Comparison of ENCODE assay signal across 1 cellular context in the genomic region with DNA sequence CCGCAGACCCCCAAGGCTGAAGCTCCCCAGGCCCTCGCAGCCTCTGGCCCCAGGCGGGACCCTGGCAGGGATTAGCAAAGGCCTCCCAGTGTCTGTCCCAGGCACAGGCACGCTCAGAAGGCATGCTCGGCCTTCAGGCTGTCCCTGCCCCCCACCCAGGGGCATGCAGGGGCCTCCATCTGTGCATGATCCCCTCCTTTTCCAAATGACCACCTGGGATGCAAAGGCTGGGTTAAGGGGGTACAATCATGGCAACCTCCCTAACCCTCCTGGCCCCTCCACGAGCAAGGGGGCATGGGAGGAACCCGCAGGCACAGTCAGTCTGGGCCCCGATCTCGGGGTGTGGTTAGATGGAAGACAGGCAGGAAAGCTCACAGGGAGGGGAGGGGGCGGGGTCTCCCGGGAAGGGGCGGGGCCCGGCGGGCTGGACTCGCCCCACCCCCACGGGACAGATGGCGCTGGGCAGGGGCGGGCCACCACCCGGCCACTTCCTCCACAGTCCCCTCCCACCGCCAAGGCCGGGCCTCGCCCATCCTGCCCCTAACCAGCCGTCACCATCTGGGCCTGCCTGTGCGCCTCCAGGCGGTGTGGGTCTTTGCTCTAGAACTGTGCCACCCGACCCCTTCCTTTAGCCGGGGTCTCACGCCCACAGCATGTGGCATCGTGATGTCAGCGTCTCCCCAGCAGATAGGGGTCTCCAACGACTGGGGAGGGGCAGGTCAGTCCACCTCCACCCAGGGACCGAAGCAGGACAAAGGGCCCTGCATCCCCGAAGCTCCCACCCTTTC.
TF ChIP-seq lines count a peak whose summit lies in the region.

No MANE protein-coding gene starts in this region.

TF ChIP-seq in HEK293, 187 proteins besides CTCF, POLR2A, EP300 and RAD21 (continued from another document and continues in another):
- TF ChIP-seq ZBTB6 (tag by site-specific recombination; IDR thresholded peaks at IDR 0.05) (no peak), BCL11B (tag by site-specific recombination; IDR thresholded peaks at IDR 0.05; ENCODE audit: low read depth) (no peak), ZNF571 (tag by site-specific recombination; IDR thresholded peaks at IDR 0.05) (no peak), ZNF18 (tag by site-specific recombination; IDR thresholded peaks at IDR 0.05) (no peak), ZBTB49 (tag by site-specific recombination; IDR thresholded peaks at IDR 0.05; ENCODE audit: low read depth) (no peak), ZNF658 (tag by site-specific recombination; IDR thresholded peaks at IDR 0.05) (no peak), ZNF654 (tag by site-specific recombination; IDR thresholded peaks at IDR 0.05; ENCODE audit: low read depth) (no peak), IKZF3 (tag by site-specific recombination; IDR thresholded peaks at IDR 0.05) (no peak), ZNF394 (tag by site-specific recombination; IDR thresholded peaks at IDR 0.05; ENCODE audit: borderline replicate concordance) (no peak), KLF8 (tag by site-specific recombination; IDR thresholded peaks at IDR 0.05) (peak; percentile 83; the same call in 1 of the 2 replicates), ZNF561 (tag by site-specific recombination; IDR thresholded peaks at IDR 0.05; ENCODE audit: borderline replicate concordance) (no peak), PBX3 (CRISPR knock-in tag; IDR thresholded peaks at IDR 0.05) (no peak), OSR2 (tag by site-specific recombination; IDR thresholded peaks at IDR 0.05) (no peak), ZNF404 (tag by site-specific recombination; IDR thresholded peaks at IDR 0.05) (no peak), ZSCAN23 (tag by site-specific recombination; IDR thresholded peaks at IDR 0.05) (no peak), ZNF449 (tag by site-specific recombination; IDR thresholded peaks at IDR 0.05) (no peak), ZBTB7A (tag by site-specific recombination; IDR thresholded peaks at IDR 0.05; ENCODE audit: low read depth) (peak; percentile 74), MYNN (tag by site-specific recombination; IDR thresholded peaks at IDR 0.05; ENCODE audit: borderline replicate concordance) (no peak), ZNF747 (tag by site-specific recombination; IDR thresholded peaks at IDR 0.05) (no peak), ZBTB17 (tag by site-specific recombination; IDR thresholded peaks at IDR 0.05) (peak; percentile 74), TRIM28 (IDR thresholded peaks at IDR 0.05; ENCODE audit: borderline replicate concordance, low read length) (no peak), ZNF335 (tag by site-specific recombination; conservative IDR thresholded peaks at IDR 0.05) (peak; percentile 27; the same call in 1 of the 2 replicates), ZBTB20 (tag by site-specific recombination; IDR thresholded peaks at IDR 0.05) (peak; percentile 28; the same call in 1 of the 2 replicates), PRDM2 (tag by site-specific recombination; IDR thresholded peaks at IDR 0.05; ENCODE audit: borderline replicate concordance) (no peak)
- TF ChIP-seq, protein P1, sequence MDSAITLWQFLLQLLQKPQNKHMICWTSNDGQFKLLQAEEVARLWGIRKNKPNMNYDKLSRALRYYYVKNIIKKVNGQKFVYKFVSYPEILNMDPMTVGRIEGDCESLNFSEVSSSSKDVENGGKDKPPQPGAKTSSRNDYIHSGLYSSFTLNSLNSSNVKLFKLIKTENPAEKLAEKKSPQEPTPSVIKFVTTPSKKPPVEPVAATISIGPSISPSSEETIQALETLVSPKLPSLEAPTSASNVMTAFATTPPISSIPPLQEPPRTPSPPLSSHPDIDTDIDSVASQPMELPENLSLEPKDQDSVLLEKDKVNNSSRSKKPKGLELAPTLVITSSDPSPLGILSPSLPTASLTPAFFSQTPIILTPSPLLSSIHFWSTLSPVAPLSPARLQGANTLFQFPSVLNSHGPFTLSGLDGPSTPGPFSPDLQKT (IDR thresholded peaks at IDR 0.05; ENCODE audit: borderline replicate concordance, low read depth, low read length), result no peak
- TF ChIP-seq, protein P2, sequence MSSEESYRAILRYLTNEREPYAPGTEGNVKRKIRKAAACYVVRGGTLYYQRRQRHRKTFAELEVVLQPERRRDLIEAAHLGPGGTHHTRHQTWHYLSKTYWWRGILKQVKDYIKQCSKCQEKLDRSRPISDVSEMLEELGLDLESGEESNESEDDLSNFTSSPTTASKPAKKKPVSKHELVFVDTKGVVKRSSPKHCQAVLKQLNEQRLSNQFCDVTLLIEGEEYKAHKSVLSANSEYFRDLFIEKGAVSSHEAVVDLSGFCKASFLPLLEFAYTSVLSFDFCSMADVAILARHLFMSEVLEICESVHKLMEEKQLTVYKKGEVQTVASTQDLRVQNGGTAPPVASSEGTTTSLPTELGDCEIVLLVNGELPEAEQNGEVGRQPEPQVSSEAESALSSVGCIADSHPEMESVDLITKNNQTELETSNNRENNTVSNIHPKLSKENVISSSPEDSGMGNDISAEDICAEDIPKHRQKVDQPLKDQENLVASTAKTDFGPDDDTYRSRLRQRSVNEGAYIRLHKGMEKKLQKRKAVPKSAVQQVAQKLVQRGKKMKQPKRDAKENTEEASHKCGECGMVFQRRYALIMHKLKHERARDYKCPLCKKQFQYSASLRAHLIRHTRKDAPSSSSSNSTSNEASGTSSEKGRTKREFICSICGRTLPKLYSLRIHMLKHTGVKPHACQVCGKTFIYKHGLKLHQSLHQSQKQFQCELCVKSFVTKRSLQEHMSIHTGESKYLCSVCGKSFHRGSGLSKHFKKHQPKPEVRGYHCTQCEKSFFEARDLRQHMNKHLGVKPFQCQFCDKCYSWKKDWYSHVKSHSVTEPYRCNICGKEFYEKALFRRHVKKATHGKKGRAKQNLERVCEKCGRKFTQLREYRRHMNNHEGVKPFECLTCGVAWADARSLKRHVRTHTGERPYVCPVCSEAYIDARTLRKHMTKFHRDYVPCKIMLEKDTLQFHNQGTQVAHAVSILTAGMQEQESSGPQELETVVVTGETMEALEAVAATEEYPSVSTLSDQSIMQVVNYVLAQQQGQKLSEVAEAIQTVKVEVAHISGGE (tag by site-specific recombination; conservative IDR thresholded peaks at IDR 0.05; ENCODE audit: low read depth), result no peak
- TF ChIP-seq, protein P3, sequence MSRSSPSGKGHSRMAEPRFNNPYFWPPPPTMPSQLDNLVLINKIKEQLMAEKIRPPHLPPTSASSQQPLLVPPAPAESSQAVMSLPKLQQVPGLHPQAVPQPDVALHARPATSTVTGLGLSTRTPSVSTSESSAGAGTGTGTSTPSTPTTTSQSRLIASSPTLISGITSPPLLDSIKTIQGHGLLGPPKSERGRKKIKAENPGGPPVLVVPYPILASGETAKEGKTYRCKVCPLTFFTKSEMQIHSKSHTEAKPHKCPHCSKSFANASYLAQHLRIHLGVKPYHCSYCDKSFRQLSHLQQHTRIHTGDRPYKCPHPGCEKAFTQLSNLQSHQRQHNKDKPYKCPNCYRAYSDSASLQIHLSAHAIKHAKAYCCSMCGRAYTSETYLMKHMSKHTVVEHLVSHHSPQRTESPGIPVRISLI (tag by site-specific recombination; IDR thresholded peaks at IDR 0.05), result no peak
- TF ChIP-seq, protein P4, sequence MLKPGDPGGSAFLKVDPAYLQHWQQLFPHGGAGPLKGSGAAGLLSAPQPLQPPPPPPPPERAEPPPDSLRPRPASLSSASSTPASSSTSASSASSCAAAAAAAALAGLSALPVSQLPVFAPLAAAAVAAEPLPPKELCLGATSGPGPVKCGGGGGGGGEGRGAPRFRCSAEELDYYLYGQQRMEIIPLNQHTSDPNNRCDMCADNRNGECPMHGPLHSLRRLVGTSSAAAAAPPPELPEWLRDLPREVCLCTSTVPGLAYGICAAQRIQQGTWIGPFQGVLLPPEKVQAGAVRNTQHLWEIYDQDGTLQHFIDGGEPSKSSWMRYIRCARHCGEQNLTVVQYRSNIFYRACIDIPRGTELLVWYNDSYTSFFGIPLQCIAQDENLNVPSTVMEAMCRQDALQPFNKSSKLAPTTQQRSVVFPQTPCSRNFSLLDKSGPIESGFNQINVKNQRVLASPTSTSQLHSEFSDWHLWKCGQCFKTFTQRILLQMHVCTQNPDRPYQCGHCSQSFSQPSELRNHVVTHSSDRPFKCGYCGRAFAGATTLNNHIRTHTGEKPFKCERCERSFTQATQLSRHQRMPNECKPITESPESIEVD (tag by site-specific recombination; IDR thresholded peaks at IDR 0.05), result no peak
